1 cellular context compared by ENCODE assay signal in the genomic region with DNA sequence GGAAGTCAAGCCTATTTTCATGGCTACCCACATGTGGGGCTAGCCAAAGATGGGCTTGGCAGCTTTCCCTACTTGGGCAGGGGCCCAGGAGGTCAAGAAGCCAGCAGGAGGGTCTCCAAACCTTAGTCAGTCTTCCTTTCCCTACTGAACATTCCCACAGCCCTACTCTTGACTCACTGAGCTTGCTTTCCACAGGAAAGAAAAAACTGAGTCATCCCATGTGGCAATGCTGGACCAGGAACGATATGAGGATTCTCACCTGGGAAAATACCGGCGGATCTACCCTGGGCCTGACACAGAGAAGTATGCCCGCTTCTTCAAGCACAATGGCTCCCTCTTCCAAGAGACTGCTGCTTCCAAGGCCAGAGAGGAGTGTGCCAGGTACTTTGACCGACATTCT.
TF ChIP-seq lines count a peak whose summit lies in the region.

No MANE protein-coding gene starts in this region.

TF ChIP-seq in H1, 55 proteins besides CTCF, POLR2A, EP300 and RAD21:
- TF ChIP-seq BACH1 (IDR thresholded peaks at IDR 0.05; ENCODE audit: low read length) (no peak), ASH2L (IDR thresholded peaks at IDR 0.05; ENCODE audit: low read length) (no peak), BRCA1 (IDR thresholded peaks at IDR 0.05; ENCODE audit: low read depth, low read length) (no peak), KDM4A (IDR thresholded peaks at IDR 0.05; ENCODE audit: low read depth, low read length, severe bottlenecking) (no peak), POLR2AphosphoS5 (IDR thresholded peaks at IDR 0.05; ENCODE audit: low read depth, low read length) (no peak), BCL11A (IDR thresholded peaks at IDR 0.05; ENCODE audit: low read depth in 2 of 2, low read length in 2 of 2) (no peak)
